Comparison of ENCODE assay signal across 27 cellular contexts in genomic region chr10:123351715-123352114, GRCh38.
"Had no signal": no experiment of that assay in that cellular context is flagged by ENCODE, and none has a peak within 500 bp of the region (broad histone marks: within the 10 kb centered on the region; RNA-seq: fewer than 3 reads in every experiment).

No MANE protein-coding gene starts in this region.

- ATAC-seq: naive thymus-derived CD4-positive, alpha-beta T cell; psoas muscle; right lobe of liver; stimulated activated naive B cell treated with anti-CD40 and anti-IgM and Interleukin-4, amounts not matched to agents 10 μg/mL and 1 μg/mL and 100 μg/mL, for 72 hours had no signal

- H3K27me3 Mint-ChIP-seq: progenitor cell of endocrine pancreas had no signal

- H3K27ac ChIP-seq: ovary, parathyroid adenoma, psoas muscle, right lobe of liver, sigmoid colon, stomach, thoracic aorta, thyroid gland, tibial nerve, upper lobe of left lung, uterus had no signal

- H2AFZ ChIP-seq: parathyroid adenoma had no signal

- H3K4me1 ChIP-seq: parathyroid adenoma, psoas muscle, right lobe of liver, sigmoid colon, stomach, thyroid gland, tibial nerve, upper lobe of left lung, uterus had no signal

- H3K4me3 Mint-ChIP-seq: naive thymus-derived CD4-positive, alpha-beta T cell; nephron; stimulated activated naive B cell treated with anti-CD40 and anti-IgM and Interleukin-4, amounts not matched to agents 10 μg/mL and 1 μg/mL and 100 μg/mL, for 72 hours; stimulated activated naive CD8-positive, alpha-beta T cell treated with anti-CD3 and anti-CD28 coated beads, Interleukin-15, Interleukin-2, amounts not matched to agents 100 ng/mL and 50 ng/mL, for 24 hours had no signal

- H3K27me3 ChIP-seq: ovary, right lobe of liver, sigmoid colon, thyroid gland, tibial nerve, upper lobe of left lung, uterus had no signal

- H3K4me1 Mint-ChIP-seq: naive thymus-derived CD4-positive, alpha-beta T cell; nephron; stimulated activated naive B cell treated with anti-CD40 and anti-IgM and Interleukin-4, amounts not matched to agents 10 μg/mL and 1 μg/mL and 100 μg/mL, for 72 hours had no signal

- H3K27ac Mint-ChIP-seq: naive thymus-derived CD4-positive, alpha-beta T cell; nephron; progenitor cell of endocrine pancreas; stimulated activated naive B cell treated with anti-CD40 and anti-IgM and Interleukin-4, amounts not matched to agents 10 μg/mL and 1 μg/mL and 100 μg/mL, for 72 hours; stimulated activated naive CD8-positive, alpha-beta T cell treated with anti-CD3 and anti-CD28 coated beads, Interleukin-15, Interleukin-2, amounts not matched to agents 100 ng/mL and 50 ng/mL, for 24 hours had no signal

- H3K9me3 Mint-ChIP-seq: naive thymus-derived CD4-positive, alpha-beta T cell; nephron; stimulated activated naive B cell treated with anti-CD40 and anti-IgM and Interleukin-4, amounts not matched to agents 10 μg/mL and 1 μg/mL and 100 μg/mL, for 72 hours; stimulated activated naive CD8-positive, alpha-beta T cell treated with anti-CD3 and anti-CD28 coated beads, Interleukin-15, Interleukin-2, amounts not matched to agents 100 ng/mL and 50 ng/mL, for 24 hours had no signal

- DNase-seq: naive thymus-derived CD4-positive, alpha-beta T cell; occipital lobe; ovary; posterior cingulate gyrus; psoas muscle; right cardiac atrium; right lobe of liver; sigmoid colon; small intestine; stimulated activated CD4-positive, alpha-beta T cell treated with anti-CD3 and anti-CD28 coated beads, Interleukin-15, amount 100 ng/mL, for 24 hours; stimulated activated CD4-positive, alpha-beta T cell treated with anti-CD3 and anti-CD28 coated beads, Interleukin-2, amount 100 ng/mL, for 24 hours; stimulated activated CD4-positive, alpha-beta T cell treated with anti-CD3 and anti-CD28 coated beads, Interleukin-2, amount 100 ng/mL, for 48 hours; stimulated activated CD4-positive, alpha-beta T cell treated with anti-CD3 and anti-CD28 coated beads, Interleukin-4, amount 100 ng/mL, for 24 hours; stimulated activated CD8-positive, alpha-beta memory T cell treated with anti-CD3 and anti-CD28 coated beads, Interleukin-4, amount 100 ng/mL, for 48 hours; stimulated activated naive B cell treated with anti-CD40 and anti-IgM and Interleukin-4, amounts not matched to agents 10 μg/mL and 1 μg/mL and 100 μg/mL, for 72 hours; stimulated activated naive CD4-positive, alpha-beta T cell treated with Interleukin-2 at 50 U/mL for 16 hours; stomach; thyroid gland; trophoblast cell; uterus had no signal

- H3K4me3 ChIP-seq: ovary, psoas muscle, right lobe of liver, sigmoid colon, stomach, thoracic aorta, thyroid gland, tibial nerve, upper lobe of left lung, uterus had no signal

- H3K36me3 Mint-ChIP-seq: naive thymus-derived CD4-positive, alpha-beta T cell had no signal

- H3K9ac ChIP-seq: parathyroid adenoma had no signal

- H3K36me3 ChIP-seq: ovary, right lobe of liver, sigmoid colon, stomach, thoracic aorta, thyroid gland, tibial nerve, upper lobe of left lung, uterus had no signal

- H3K9me3 ChIP-seq: ovary, psoas muscle, right lobe of liver, sigmoid colon, stomach, thoracic aorta, thyroid gland, tibial nerve, upper lobe of left lung, uterus had no signal
